In genomic region chr21:29022141-29022540, GRCh38 we compare ENCODE assay signal across 18 cellular contexts. TPM values are rescaled to one million over a fixed set of nuclear protein-coding genes. Genes with fewer than 3 reads are reported as not detected.
A peak's percentile ranks its signal among the peaks of the same experiment; 100 is the strongest.
DNase-seq lines count a peak whose midpoint lies in the region; ATAC-seq and TF ChIP-seq lines count a peak whose summit lies in the region.
"Had no signal": no experiment of that assay in that cellular context is flagged by ENCODE, and none has a peak within 500 bp of the region (broad histone marks: within the 10 kb centered on the region; RNA-seq: fewer than 3 reads in every experiment).

No MANE protein-coding gene starts in this region.

- no peak overlapping the region for H3K4me3 ChIP-seq in body of pancreas
- H3K4me3 ChIP-seq: ascending aorta; BLaER1 treated with 17β-estradiol and CSF1 and Interleukin-3, amounts not matched to agents 10 nM and 100 nM; tibial nerve had no signal

- no peak for ATAC-seq in activated CD8-positive, alpha-beta T cell treated with anti-CD3 and anti-CD28 coated beads, Interleukin-2, amount 10 ng/mL, durations not matched to agents 7 days and 5 days
- no peak for ATAC-seq in naive B cell (ENCODE audit: low read depth in 2 of 2)
- ATAC-seq in body of pancreas: no peak
- ATAC-seq: esophagus mucosa, right cardiac atrium had no signal

- no peak overlapping the region for H3K4me3 Mint-ChIP-seq in activated CD8-positive, alpha-beta T cell treated with anti-CD3 and anti-CD28 coated beads, Interleukin-2, amount 10 ng/mL, durations not matched to agents 7 days and 5 days
- H3K4me3 Mint-ChIP-seq in naive B cell: peak overlapping the region in 5 of 8 donors; percentile 13 to 82 (median 34)

- no peak overlapping the region for H3K27ac ChIP-seq in body of pancreas
- H3K27ac ChIP-seq: ascending aorta; BLaER1 treated with 17β-estradiol and CSF1 and Interleukin-3, amounts not matched to agents 10 nM and 100 nM; tibial nerve had no signal

- peaks cover 30% of the 10 kb centered on the region for H3K4me1 ChIP-seq in body of pancreas

- intact Hi-C loops in body of pancreas (cut with DNase I): no loop called here

- no peaks in the 10 kb centered on the region for H3K9me3 Mint-ChIP-seq in activated CD8-positive, alpha-beta T cell treated with anti-CD3 and anti-CD28 coated beads, Interleukin-2, amount 10 ng/mL, durations not matched to agents 7 days and 5 days (ENCODE audit: insufficient read depth)
- no peaks in the 10 kb centered on the region for H3K9me3 Mint-ChIP-seq in naive B cell
- H3K9me3 Mint-ChIP-seq: activated B cell treated with CpG ODN at 0.5 μM for 24 hours had no signal

- H3K27ac Mint-ChIP-seq in activated CD8-positive, alpha-beta T cell treated with anti-CD3 and anti-CD28 coated beads, Interleukin-2, amount 10 ng/mL, durations not matched to agents 7 days and 5 days: peak overlapping the region; percentile 82
- H3K27ac Mint-ChIP-seq in naive B cell: peak overlapping the region in 4 of 6 donors; percentile 26 to 57 (median 46)
- H3K27ac Mint-ChIP-seq: activated B cell treated with CpG ODN at 0.5 μM for 24 hours had no signal

- TF ChIP-seq POLR2A in body of pancreas (IDR thresholded peaks at IDR 0.05): no peak

- H3K36me3 Mint-ChIP-seq in activated CD8-positive, alpha-beta T cell treated with anti-CD3 and anti-CD28 coated beads, Interleukin-2, amount 10 ng/mL, durations not matched to agents 7 days and 5 days (ENCODE audit: low read depth): peaks cover 4% of the 10 kb centered on the region
- H3K36me3 Mint-ChIP-seq in naive B cell: no peaks in the 10 kb centered on the region

- DNase-seq in ELF-1 (ENCODE audit: low read depth, low spot score) (peak; percentile 5), M059J (ENCODE audit: low read depth) (peak; percentile 49), naive B cell (no peak), AG20443 (ENCODE audit: low spot score) (no peak), body of pancreas (no peak)
- no peak for DNase-seq in activated CD8-positive, alpha-beta T cell treated with anti-CD3 and anti-CD28 coated beads, Interleukin-2, amount 10 ng/mL, durations not matched to agents 7 days and 5 days
- no peak for DNase-seq in stimulated activated CD4-positive, alpha-beta T cell treated with anti-CD3 and anti-CD28 coated beads, Interleukin-15, amount 100 ng/mL, for 24 hours
- DNase-seq: activated B cell treated with CpG ODN at 0.5 μM for 24 hours, cortex of kidney, DMS79 treated with DMSO at 0.1 percent for 48 hours, mesenchymal stem cell, NCI-H2081, NCI-H526 treated with DMSO at 0.1 percent for 48 hours, right cardiac atrium had no signal

- POLR2A ChIA-PET in activated CD8-positive, alpha-beta T cell treated with anti-CD3 and anti-CD28 coated beads, Interleukin-2, amount 10 ng/mL, durations not matched to agents 7 days and 5 days (lab: Charles Lee): interaction anchor here (3.2 to 5.2 kb wide), 3 partner anchors 19 to 50 kb away, joined by 20 to 93 read pairs (median 44); partner anchors contain the start of genes CCT8 and LTN1

- H3K36me3 ChIP-seq in body of pancreas (replicated peaks in 1 of 2; ENCODE audit: insufficient read depth in 1 of 2, low read depth in 2 of 2): no peaks in the 10 kb centered on the region
- H3K36me3 ChIP-seq: ascending aorta, tibial nerve had no signal

- CTCF ChIA-PET in activated CD8-positive, alpha-beta T cell treated with anti-CD3 and anti-CD28 coated beads, Interleukin-2, amount 10 ng/mL, durations not matched to agents 7 days and 5 days (lab: Charles Lee): interaction anchor here (3.0 kb wide), 1 partner anchor 19 kb away, joined by 14 read pairs; no protein-coding TSS in a partner anchor

- H3K4me1 Mint-ChIP-seq in activated CD8-positive, alpha-beta T cell treated with anti-CD3 and anti-CD28 coated beads, Interleukin-2, amount 10 ng/mL, durations not matched to agents 7 days and 5 days (ENCODE audit: low read depth): peaks cover 56% of the 10 kb centered on the region
- peaks cover 32 to 53% (median 36%) of the 10 kb centered on the region in 3 donors for H3K4me1 Mint-ChIP-seq in naive B cell

- no peaks in the 10 kb centered on the region for H3K9me3 ChIP-seq in body of pancreas
- H3K9me3 ChIP-seq: ascending aorta; BLaER1 treated with 17β-estradiol and CSF1 and Interleukin-3, amounts not matched to agents 10 nM and 100 nM; tibial nerve had no signal

- no peaks in the 10 kb centered on the region for H3K27me3 ChIP-seq in body of pancreas
- H3K27me3 ChIP-seq: ascending aorta; BLaER1 treated with 17β-estradiol and CSF1 and Interleukin-3, amounts not matched to agents 10 nM and 100 nM; tibial nerve had no signal

- no peaks in the 10 kb centered on the region for H3K27me3 Mint-ChIP-seq in activated CD8-positive, alpha-beta T cell treated with anti-CD3 and anti-CD28 coated beads, Interleukin-2, amount 10 ng/mL, durations not matched to agents 7 days and 5 days (ENCODE audit: low read depth)
- no peaks in the 10 kb centered on the region for H3K27me3 Mint-ChIP-seq in naive B cell
- H3K27me3 Mint-ChIP-seq: activated B cell treated with CpG ODN at 0.5 μM for 24 hours had no signal

- 63 to 67% methylated on average over 4 of the region's 4 CpGs for WGBS in body of pancreas, 2 donors

- no peak for TF ChIP-seq CTCF in body of pancreas (IDR thresholded peaks at IDR 0.05)

RNA-seq across cellular contexts. Expression of gene USP16, which starts 2.3 kb away (rescaled TPM):
- 42.6 and 43.1 TPM in 2 replicates for total RNA-seq in M059J (2014; rRNA removed; shearing (Covaris generic))
- 10 to 100 TPM; 31.8 to 33.7 TPM for total RNA-seq in activated CD8-positive, alpha-beta T cell treated with anti-CD3 and anti-CD28 coated beads, Interleukin-2, amount 10 ng/mL, durations not matched to agents 7 days and 5 days
- polyA plus RNA-seq in naive B cell (ENCODE audit: low read depth in 6 of 6): 10 to 100 TPM; 18.2 to 31.9 (median 23.0) TPM
- total RNA-seq in body of pancreas: 10 to 100 TPM; 17.5 to 24.1 TPM

RNA-seq across cellular contexts. Expression of gene RWDD2B, which starts 3.0 kb away (rescaled TPM):
- 22.5 and 30.0 TPM in 2 replicates for total RNA-seq in M059J (2014; rRNA removed; shearing (Covaris generic))
- 1 to 10 TPM; 8.3 to 8.7 TPM for total RNA-seq in activated CD8-positive, alpha-beta T cell treated with anti-CD3 and anti-CD28 coated beads, Interleukin-2, amount 10 ng/mL, durations not matched to agents 7 days and 5 days
- polyA plus RNA-seq in naive B cell (ENCODE audit: low read depth in 6 of 6): 10 to 100 TPM in 4 of 6 donors, 1 to 10 TPM in 2; 4.7 to 14.9 (median 12.0) TPM
- 10 to 100 TPM in 1 of 2 donors, 1 to 10 TPM in 1; 4.3 to 13.5 TPM for total RNA-seq in body of pancreas

RNA-seq across cellular contexts. Expression of gene LTN1, which starts 29.5 kb away (rescaled TPM):
- total RNA-seq in M059J (2014; rRNA removed; shearing (Covaris generic)): 29.6 and 37.0 TPM in 2 replicates
- total RNA-seq in activated CD8-positive, alpha-beta T cell treated with anti-CD3 and anti-CD28 coated beads, Interleukin-2, amount 10 ng/mL, durations not matched to agents 7 days and 5 days: 10 to 100 TPM; 23.5 to 25.9 TPM
- polyA plus RNA-seq in naive B cell (ENCODE audit: low read depth in 6 of 6): 10 to 100 TPM; 18.6 to 23.5 (median 20.5) TPM
- 10 to 100 TPM; 15.2 to 20.0 TPM for total RNA-seq in body of pancreas

RNA-seq across cellular contexts. Expression of gene CCT8, which starts 51.3 kb away (rescaled TPM):
- total RNA-seq in M059J (2014; rRNA removed; shearing (Covaris generic)): 412 and 437 TPM in 2 replicates
- total RNA-seq in activated CD8-positive, alpha-beta T cell treated with anti-CD3 and anti-CD28 coated beads, Interleukin-2, amount 10 ng/mL, durations not matched to agents 7 days and 5 days: 100 to 1,000 TPM; 243 to 246 TPM
- polyA plus RNA-seq in naive B cell (ENCODE audit: low read depth in 6 of 6): 100 to 1,000 TPM; 111 to 151 (median 120) TPM
- 10 to 100 TPM; 46.1 to 73.4 TPM for total RNA-seq in body of pancreas

Comparison
In these comparisons a context has a peak if more than half of its experiments do, and no peak if none do; other contexts are left out.
1. DNase-seq: peak in ELF-1 (single experiment) and M059J (single experiment); none in activated CD8-positive, alpha-beta T cell treated with anti-CD3 and anti-CD28 coated beads, Interleukin-2, amount 10 ng/mL, durations not matched to agents 7 days and 5 days (single experiment), naive B cell (single experiment), AG20443 (single experiment), body of pancreas (0 of 4) and stimulated activated CD4-positive, alpha-beta T cell treated with anti-CD3 and anti-CD28 coated beads, Interleukin-15, amount 100 ng/mL, for 24 hours (single experiment).